In the genomic region with DNA sequence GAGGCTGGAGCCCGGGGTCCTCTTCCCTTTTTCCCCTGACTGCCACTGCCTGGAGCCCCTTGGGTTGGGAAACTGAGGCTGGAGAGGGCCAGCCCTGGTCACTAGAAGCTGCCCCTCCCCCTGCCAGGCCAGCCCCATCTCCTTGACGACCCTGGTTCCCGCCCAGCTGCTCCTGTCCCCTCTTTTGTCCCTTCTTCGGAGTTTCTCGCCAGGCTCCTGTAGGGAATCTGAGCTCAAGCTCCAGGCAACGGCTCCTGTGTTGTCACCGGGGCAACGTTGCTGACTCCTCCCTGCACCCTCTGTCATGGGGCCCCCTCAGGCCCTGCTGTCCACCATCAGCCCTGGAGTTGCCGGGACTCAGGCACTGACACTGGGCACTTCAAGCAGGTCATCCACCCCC, we compare ENCODE assay signal across 1 cellular context.
TF ChIP-seq lines count a peak whose summit lies in the region.

No MANE protein-coding gene starts in this region.

TF ChIP-seq in GM23338, 12 proteins besides CTCF, POLR2A, EP300 and RAD21 (continued from another document):
- TF ChIP-seq, protein P1, sequence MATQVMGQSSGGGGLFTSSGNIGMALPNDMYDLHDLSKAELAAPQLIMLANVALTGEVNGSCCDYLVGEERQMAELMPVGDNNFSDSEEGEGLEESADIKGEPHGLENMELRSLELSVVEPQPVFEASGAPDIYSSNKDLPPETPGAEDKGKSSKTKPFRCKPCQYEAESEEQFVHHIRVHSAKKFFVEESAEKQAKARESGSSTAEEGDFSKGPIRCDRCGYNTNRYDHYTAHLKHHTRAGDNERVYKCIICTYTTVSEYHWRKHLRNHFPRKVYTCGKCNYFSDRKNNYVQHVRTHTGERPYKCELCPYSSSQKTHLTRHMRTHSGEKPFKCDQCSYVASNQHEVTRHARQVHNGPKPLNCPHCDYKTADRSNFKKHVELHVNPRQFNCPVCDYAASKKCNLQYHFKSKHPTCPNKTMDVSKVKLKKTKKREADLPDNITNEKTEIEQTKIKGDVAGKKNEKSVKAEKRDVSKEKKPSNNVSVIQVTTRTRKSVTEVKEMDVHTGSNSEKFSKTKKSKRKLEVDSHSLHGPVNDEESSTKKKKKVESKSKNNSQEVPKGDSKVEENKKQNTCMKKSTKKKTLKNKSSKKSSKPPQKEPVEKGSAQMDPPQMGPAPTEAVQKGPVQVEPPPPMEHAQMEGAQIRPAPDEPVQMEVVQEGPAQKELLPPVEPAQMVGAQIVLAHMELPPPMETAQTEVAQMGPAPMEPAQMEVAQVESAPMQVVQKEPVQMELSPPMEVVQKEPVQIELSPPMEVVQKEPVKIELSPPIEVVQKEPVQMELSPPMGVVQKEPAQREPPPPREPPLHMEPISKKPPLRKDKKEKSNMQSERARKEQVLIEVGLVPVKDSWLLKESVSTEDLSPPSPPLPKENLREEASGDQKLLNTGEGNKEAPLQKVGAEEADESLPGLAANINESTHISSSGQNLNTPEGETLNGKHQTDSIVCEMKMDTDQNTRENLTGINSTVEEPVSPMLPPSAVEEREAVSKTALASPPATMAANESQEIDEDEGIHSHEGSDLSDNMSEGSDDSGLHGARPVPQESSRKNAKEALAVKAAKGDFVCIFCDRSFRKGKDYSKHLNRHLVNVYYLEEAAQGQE (IDR thresholded peaks at IDR 0.05; ENCODE audit: unreplicated experiment), result no peak
- TF ChIP-seq CREB1 (CRISPR knock-in tag; IDR thresholded peaks at IDR 0.05; ENCODE audit: low read depth), result no peak
